1 cellular context compared by ENCODE assay signal in genomic region chr1:6523566-6523965, GRCh38.
TF ChIP-seq lines count a peak whose summit lies in the region.

No MANE protein-coding gene starts in this region.

TF ChIP-seq in GM12878, 131 proteins besides CTCF, POLR2A, EP300 and RAD21:
- TF ChIP-seq ZNF274 (IDR thresholded peaks at IDR 0.05; ENCODE audit: insufficient read depth, insufficient read length) (no peak), RELA (IDR thresholded peaks at IDR 0.05; ENCODE audit: borderline replicate concordance, partially characterized antibody) (no peak), ZBTB4 (CRISPR knock-in tag; IDR thresholded peaks at IDR 0.05) (no peak)
